Comparison of ENCODE assay signal across 9 cellular contexts in genomic region chr16:20868890-20869289, GRCh38. TPM values are rescaled to one million over a fixed set of nuclear protein-coding genes. Genes with fewer than 3 reads are reported as not detected.
A peak's percentile ranks its signal among the peaks of the same experiment; 100 is the strongest.
DNase-seq lines count a peak whose midpoint lies in the region; ATAC-seq and TF ChIP-seq lines count a peak whose summit lies in the region.
"Had no signal": no experiment of that assay in that cellular context is flagged by ENCODE, and none has a peak within 500 bp of the region (broad histone marks: within the 10 kb centered on the region; RNA-seq: fewer than 3 reads in every experiment).

No MANE protein-coding gene starts in this region.

- no peaks in the 10 kb centered on the region for H3K9me3 ChIP-seq in T-helper 17 cell (ENCODE audit: control insufficient read depth, low read length, poor library complexity, severe bottlenecking)

- no peaks in the 10 kb centered on the region for H3K27me3 Mint-ChIP-seq in T-helper 17 cell
- H3K27me3 Mint-ChIP-seq in osteocyte (ENCODE audit: unreplicated experiment): no peaks in the 10 kb centered on the region
- H3K27me3 Mint-ChIP-seq in natural killer cell (ENCODE audit: low read depth in 2 of 2): no peaks in the 10 kb centered on the region

- no peaks in the 10 kb centered on the region for H3K36me3 Mint-ChIP-seq in T-helper 17 cell (ENCODE audit: low read depth)
- peaks cover 5% of the 10 kb centered on the region for H3K36me3 Mint-ChIP-seq in osteocyte (ENCODE audit: unreplicated experiment)
- no peaks in the 10 kb centered on the region for H3K36me3 Mint-ChIP-seq in natural killer cell

- intact Hi-C loops in natural killer cell (cut with micrococcal nuclease): no loop called here

- ATAC-seq in T-helper 17 cell (no peak), GM18519 (IDR thresholded peaks at IDR 0.05; ENCODE audit: low FRiP score, unreplicated experiment) (no peak), natural killer cell (no peak), HG03135 (IDR thresholded peaks at IDR 0.05; ENCODE audit: unreplicated experiment) (no peak)

- DNase-seq in C1 segment of cervical spinal cord (lab: John Stamatoyannopoulos, UW): peak in 12 of 14 donors; percentile 8 to 78 (median 50)
- no peak for DNase-seq in T-helper 17 cell
- DNase-seq in globus pallidus (ENCODE audit: low spot score): peak; percentile 91
- DNase-seq in osteocyte (ENCODE audit: extremely low spot score, unreplicated experiment): no peak
- DNase-seq in GF-D8 (lab: John Stamatoyannopoulos, UW): no peak
- DNase-seq in natural killer cell: no peak
- DNase-seq: SIG-M5 had no signal

- H3K4me1 Mint-ChIP-seq in T-helper 17 cell: peaks cover 34% of the 10 kb centered on the region
- peaks cover 63% of the 10 kb centered on the region for H3K4me1 Mint-ChIP-seq in osteocyte (ENCODE audit: unreplicated experiment)
- peaks cover 44 to 65% of the 10 kb centered on the region in 2 donors for H3K4me1 Mint-ChIP-seq in natural killer cell

- TF ChIP-seq CTCF in osteocyte (IDR thresholded peaks at IDR 0.05) (no peak), natural killer cell (IDR thresholded peaks at IDR 0.05) (no peak)

- H3K27ac Mint-ChIP-seq in T-helper 17 cell: peak overlapping the region; percentile 53
- H3K27ac Mint-ChIP-seq in osteocyte (ENCODE audit: unreplicated experiment): peak overlapping the region; percentile 67
- H3K27ac Mint-ChIP-seq in natural killer cell: no peak overlapping the region

- H3K9me3 Mint-ChIP-seq in osteocyte (ENCODE audit: unreplicated experiment) (no peaks in the 10 kb centered on the region), natural killer cell (no peaks in the 10 kb centered on the region)

- H3K4me3 Mint-ChIP-seq in T-helper 17 cell (no peak overlapping the region), osteocyte (ENCODE audit: unreplicated experiment) (no peak overlapping the region), natural killer cell (no peak overlapping the region)

RNA-seq across cellular contexts. Expression of gene DCUN1D3, which starts 31.3 kb away (rescaled TPM):
- 1 to 10 TPM; 3.9 to 4.0 TPM for total RNA-seq in T-helper 17 cell
- 19.3 and 19.6 TPM in 2 replicates for total RNA-seq in osteocyte
- 1 to 10 TPM; 5.3 to 9.3 (median 6.1) TPM for total RNA-seq in natural killer cell

RNA-seq across cellular contexts. Expression of gene LYRM1, which starts 31.7 kb away (rescaled TPM):
- total RNA-seq in T-helper 17 cell (10 to 100 TPM; 15.0 to 20.1 TPM), osteocyte (14.9 and 18.1 TPM in 2 replicates), natural killer cell (10 to 100 TPM; 15.3 to 25.7 (median 17.2) TPM)

Comparison
In these comparisons a context has a peak if more than half of its experiments do, and no peak if none do; other contexts are left out.
1. DNase-seq: peak in C1 segment of cervical spinal cord (12 of 14) and globus pallidus (single experiment); none in T-helper 17 cell (0 of 3), osteocyte (single experiment), GF-D8 (single experiment) and natural killer cell (single experiment).
2. H3K27ac Mint-ChIP-seq: peak in T-helper 17 cell (single experiment) and osteocyte (single experiment); none in natural killer cell (0 of 2).